8 cellular contexts compared by ENCODE assay signal in genomic region chr15:74725845-74726773, GRCh38. TPM values are rescaled to one million over a fixed set of nuclear protein-coding genes. Genes with fewer than 3 reads are reported as not detected.
DNase-seq lines count a peak whose midpoint lies in the region; ATAC-seq and TF ChIP-seq lines count a peak whose summit lies in the region.

No MANE protein-coding gene starts in this region.

- peaks cover 35% of the 10 kb centered on the region for H3K4me1 Mint-ChIP-seq in neural crest cell

- H3K36me3 ChIP-seq in esophagus muscularis mucosa = no peaks in the 10 kb centered on the region
- no peaks in the 10 kb centered on the region for H3K36me3 ChIP-seq in upper lobe of left lung

- no peaks in the 10 kb centered on the region for H3K9me3 Mint-ChIP-seq in neural crest cell

- no peak for TF ChIP-seq CTCF in esophagus muscularis mucosa (IDR thresholded peaks at IDR 0.05)
- no peak for TF ChIP-seq CTCF in neural crest cell (conservative IDR thresholded peaks at IDR 0.05)
- TF ChIP-seq CTCF in upper lobe of left lung (IDR thresholded peaks at IDR 0.05) = no peak

- DNase-seq in NCI-H1417 (lab: John Stamatoyannopoulos, UW) = peak; percentile 8 to 72 (median 66)
- DNase-seq in NCI-H1417 treated with DMSO at 0.1 percent for 48 hours (lab: John Stamatoyannopoulos, UW) = no peak
- peak; percentile 51 to 59 for DNase-seq in NCI-H1930 (lab: John Stamatoyannopoulos, UW)
- peak; percentile 30 for DNase-seq in activated T-cell treated with anti-CD3 and anti-CD28 coated beads for 1 hour (ENCODE audit: low read depth)
- no peak for DNase-seq in esophagus muscularis mucosa (ENCODE audit: extremely low spot score)
- DNase-seq in neural crest cell (ENCODE audit: low read depth, low spot score) = peak; percentile 65
- peak; percentile 64 to 92 for DNase-seq in upper lobe of left lung
- DNase-seq in NK-92 treated with Interleukin-12 subunit alpha and Interleukin-12 subunit beta, amount 100 ng/mL, for 24 hours (lab: John Stamatoyannopoulos, UW) = no peak

- no peak for TF ChIP-seq EP300 in esophagus muscularis mucosa (IDR thresholded peaks at IDR 0.05)
- peak in 2 of 4 donors; percentile 10 to 96 for TF ChIP-seq EP300 in upper lobe of left lung (IDR thresholded peaks at IDR 0.05)

- peak overlapping the region; percentile 53 to 73 (median 67) for H3K4me3 ChIP-seq in esophagus muscularis mucosa
- H3K4me3 ChIP-seq in upper lobe of left lung = peak overlapping the region; percentile 61 to 70 (median 66)

- no peaks in the 10 kb centered on the region for H3K9me3 ChIP-seq in esophagus muscularis mucosa
- no peaks in the 10 kb centered on the region for H3K9me3 ChIP-seq in upper lobe of left lung

- no peak overlapping the region for H3K27ac Mint-ChIP-seq in neural crest cell (ENCODE audit: unreplicated experiment)

- ATAC-seq in upper lobe of left lung (ENCODE audit: low FRiP score in 2 of 2) = peak; percentile 67 to 74

- intact Hi-C loops in esophagus muscularis mucosa (cut with DNase I) = no loop called here

- H3K4me3 Mint-ChIP-seq in neural crest cell = peak overlapping the region; percentile 69

- TF ChIP-seq POLR2A in esophagus muscularis mucosa (IDR thresholded peaks at IDR 0.05; ENCODE audit: low read depth) (no peak), upper lobe of left lung (IDR thresholded peaks at IDR 0.05) (no peak)

- peaks cover 2% of the 10 kb centered on the region for H3K36me3 Mint-ChIP-seq in neural crest cell (ENCODE audit: low read depth)

- 4% methylated on average over 30 of the region's 86 CpGs for WGBS in esophagus muscularis mucosa
- WGBS in upper lobe of left lung, 2 donors = 3 to 4% methylated on average over 25 to 42 of the region's 86 CpGs

- H3K4me1 ChIP-seq in esophagus muscularis mucosa = peaks cover 11 to 20% (median 19%) of the 10 kb centered on the region in 4 donors
- peaks cover 12 to 24% (median 16%) of the 10 kb centered on the region in 4 donors for H3K4me1 ChIP-seq in upper lobe of left lung

- peaks cover 0 to 47% (median 4%) of the 10 kb centered on the region in 4 donors for H3K27me3 ChIP-seq in esophagus muscularis mucosa
- no peaks in the 10 kb centered on the region for H3K27me3 ChIP-seq in upper lobe of left lung

- H3K27me3 Mint-ChIP-seq in neural crest cell (ENCODE audit: low read depth) = peaks cover 9% of the 10 kb centered on the region

- H3K27ac ChIP-seq in esophagus muscularis mucosa (replicated peaks in 1 of 4) = peak overlapping the region in 2 of 4 donors; percentile 23 to 54
- peak overlapping the region; percentile 25 to 87 (median 60) for H3K27ac ChIP-seq in upper lobe of left lung

RNA-seq across cellular contexts. Expression of gene CYP1A1, which starts 0.8 kb away (rescaled TPM):
- total RNA-seq in esophagus muscularis mucosa = 1 to 10 TPM in 2 of 4 donors, not detected in 2; 1.5 to 2.5 TPM
- total RNA-seq in neural crest cell = 1.7 and 2.3 TPM in 2 replicates
- total RNA-seq in upper lobe of left lung = 1 to 10 TPM in 2 of 6 donors, under 1 TPM in 3, not detected in 1; 0.46 to 6.1 (median 0.92) TPM

RNA-seq across cellular contexts. Expression of gene CYP1A2, which starts 22.5 kb away (rescaled TPM):
- total RNA-seq in esophagus muscularis mucosa (not detected), neural crest cell (not detected in 2 replicates), upper lobe of left lung (under 1 TPM in 2 of 6 donors, not detected in 4; 0.15 to 0.80 TPM)

RNA-seq across cellular contexts. Expression of gene EDC3, which starts 30.3 kb away (rescaled TPM):
- 10 to 100 TPM in 3 of 4 donors, 1 to 10 TPM in 1; 9.6 to 19.5 (median 17.9) TPM for total RNA-seq in esophagus muscularis mucosa
- 69.8 and 75.0 TPM in 2 replicates for total RNA-seq in neural crest cell
- 10 to 100 TPM; 16.7 to 43.0 (median 27.7) TPM for total RNA-seq in upper lobe of left lung

RNA-seq across cellular contexts. Expression of gene CSK, which starts 55.8 kb away (rescaled TPM):
- total RNA-seq in esophagus muscularis mucosa = 10 to 100 TPM; 14.0 to 28.7 (median 21.9) TPM
- 107 and 109 TPM in 2 replicates for total RNA-seq in neural crest cell
- 100 to 1,000 TPM in 1 of 6 donors, 10 to 100 TPM in 5; 32.7 to 104 (median 64.8) TPM for total RNA-seq in upper lobe of left lung

Comparison
In these comparisons a context has a peak if more than half of its experiments do, and no peak if none do; other contexts are left out.
1. DNase-seq: peak in NCI-H1417 (3 of 3), NCI-H1930 (2 of 2), activated T-cell treated with anti-CD3 and anti-CD28 coated beads for 1 hour (single experiment), neural crest cell (single experiment) and upper lobe of left lung (2 of 2); none in NCI-H1417 treated with DMSO at 0.1 percent for 48 hours (single experiment), esophagus muscularis mucosa (single experiment) and NK-92 treated with Interleukin-12 subunit alpha and Interleukin-12 subunit beta, amount 100 ng/mL, for 24 hours (single experiment).